Comparison of ENCODE assay signal across 22 cellular contexts in the genomic region with DNA sequence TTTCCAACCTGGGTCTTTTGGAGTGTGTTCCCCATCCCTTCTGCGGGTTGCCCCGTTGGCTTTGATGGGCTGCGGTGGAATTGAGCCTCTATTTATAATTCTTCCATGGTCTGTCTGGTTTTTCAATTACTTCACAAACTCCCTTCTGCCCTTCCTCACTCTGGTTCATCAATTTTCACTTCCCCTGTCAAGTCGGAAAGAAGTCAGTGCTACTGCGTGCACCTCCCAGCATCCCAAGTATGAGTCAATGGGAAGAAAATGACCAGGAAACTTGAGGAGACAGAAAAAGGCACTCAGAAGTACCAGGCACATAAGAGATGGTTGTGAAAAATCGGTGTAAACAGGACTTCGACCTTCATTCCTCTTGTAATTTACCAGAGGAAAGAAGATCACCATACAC.
"Had no signal": no experiment of that assay in that cellular context is flagged by ENCODE, and none has a peak within 500 bp of the region (broad histone marks: within the 10 kb centered on the region; RNA-seq: fewer than 3 reads in every experiment).

No MANE protein-coding gene starts in this region.

- H3K9me3 Mint-ChIP-seq: activated naive CD8-positive, alpha-beta T cell treated with anti-CD3 and anti-CD28 coated beads, Interleukin-2, amount 10 ng/mL, durations not matched to agents 7 days and 5 days; activated T-helper 2 cell treated with anti-CD3 and anti-CD28 coated beads, Interferon-gamma antibody, Interleukin-2, Interleukin-4, amounts not matched to agents 10 μg/mL and 5 μg/mL and 100 μg/mL, durations not matched to agents 14 hours and 24 hours and 36 hours; dendritic cell treated with granulocyte-macrophage colony-stimulating factor and Interleukin-4, amounts not matched to agents 40 ng/mL and 50 ng/mL, for 4 days had no signal

- H3K4me3 Mint-ChIP-seq: activated CD4-positive, alpha-beta T cell treated with anti-CD3 and anti-CD28 coated beads, Interleukin-2, amount 10 ng/mL, durations not matched to agents 7 days and 5 days; activated CD8-positive, alpha-beta T cell treated with anti-CD3 and anti-CD28 coated beads, Interleukin-2, amount 10 ng/mL, durations not matched to agents 7 days and 5 days; activated naive CD8-positive, alpha-beta T cell treated with anti-CD3 and anti-CD28 coated beads, Interleukin-2, amount 10 ng/mL, durations not matched to agents 7 days and 5 days; activated T-cell treated with anti-CD3 and anti-CD28 coated beads, Interleukin-2, amount 50 U/mL, for 24 hours; dendritic cell treated with granulocyte-macrophage colony-stimulating factor and Interleukin-4, amounts not matched to agents 40 ng/mL and 50 ng/mL, for 4 days; memory B cell; naive B cell; stimulated activated naive CD8-positive, alpha-beta T cell treated with anti-CD3 and anti-CD28 coated beads, Interleukin-15, amount 100 ng/mL, for 72 hours had no signal

- H3K9me3 ChIP-seq: gastrocnemius medialis, mucosa of descending colon, right lobe of liver, suprapubic skin had no signal

- H3K27me3 Mint-ChIP-seq: activated CD4-positive, alpha-beta T cell treated with anti-CD3 and anti-CD28 coated beads, Interleukin-2, amount 10 ng/mL, durations not matched to agents 7 days and 5 days; activated naive CD8-positive, alpha-beta T cell treated with anti-CD3 and anti-CD28 coated beads, Interleukin-2, amount 10 ng/mL, durations not matched to agents 7 days and 5 days; stimulated activated naive CD8-positive, alpha-beta T cell treated with anti-CD3 and anti-CD28 coated beads, Interleukin-15, amount 100 ng/mL, for 72 hours had no signal

- H3K27ac Mint-ChIP-seq: activated CD4-positive, alpha-beta T cell treated with anti-CD3 and anti-CD28 coated beads, Interleukin-2, amount 10 ng/mL, durations not matched to agents 7 days and 5 days; activated CD8-positive, alpha-beta T cell treated with anti-CD3 and anti-CD28 coated beads, Interleukin-2, amount 10 ng/mL, durations not matched to agents 7 days and 5 days; activated naive CD8-positive, alpha-beta T cell treated with anti-CD3 and anti-CD28 coated beads, Interleukin-2, amount 10 ng/mL, durations not matched to agents 7 days and 5 days; activated T-cell treated with anti-CD3 and anti-CD28 coated beads, Interleukin-2, amount 50 U/mL, for 24 hours; activated T-helper 2 cell treated with anti-CD3 and anti-CD28 coated beads, Interferon-gamma antibody, Interleukin-2, Interleukin-4, amounts not matched to agents 10 μg/mL and 5 μg/mL and 100 μg/mL, durations not matched to agents 14 hours and 24 hours and 36 hours; dendritic cell treated with granulocyte-macrophage colony-stimulating factor and Interleukin-4, amounts not matched to agents 40 ng/mL and 50 ng/mL, for 4 days; memory B cell had no signal

- ATAC-seq: activated CD4-positive, CD25-positive, alpha-beta regulatory T cell treated with anti-CD3 and anti-CD28 coated beads, Interleukin-2, amount 50 U/mL, for 24 hours; activated CD8-positive, alpha-beta T cell treated with anti-CD3 and anti-CD28 coated beads, Interleukin-2, amount 10 ng/mL, durations not matched to agents 7 days and 5 days; gastrocnemius medialis; left ventricle myocardium superior; mucosa of descending colon; right lobe of liver; stimulated activated naive CD8-positive, alpha-beta T cell treated with anti-CD3 and anti-CD28 coated beads, Interleukin-15, amount 100 ng/mL, for 72 hours had no signal

- H3K36me3 Mint-ChIP-seq: activated naive CD8-positive, alpha-beta T cell treated with anti-CD3 and anti-CD28 coated beads, Interleukin-2, amount 10 ng/mL, durations not matched to agents 7 days and 5 days; memory B cell had no signal

- H3K4me1 Mint-ChIP-seq: activated CD4-positive, alpha-beta T cell treated with anti-CD3 and anti-CD28 coated beads, Interleukin-2, amount 10 ng/mL, durations not matched to agents 7 days and 5 days; activated naive CD8-positive, alpha-beta T cell treated with anti-CD3 and anti-CD28 coated beads, Interleukin-2, amount 10 ng/mL, durations not matched to agents 7 days and 5 days; memory B cell; naive B cell; stimulated activated naive CD8-positive, alpha-beta T cell treated with anti-CD3 and anti-CD28 coated beads, Interleukin-15, amount 100 ng/mL, for 72 hours had no signal

- DNase-seq: activated CD4-positive, alpha-beta T cell treated with anti-CD3 and anti-CD28 coated beads, Interleukin-2, amount 10 ng/mL, durations not matched to agents 7 days and 5 days; activated CD8-positive, alpha-beta T cell treated with anti-CD3 and anti-CD28 coated beads, Interleukin-2, amount 10 ng/mL, durations not matched to agents 7 days and 5 days; activated naive CD4-positive, alpha-beta T cell treated with Interleukin-2 at 50 U/mL for 16 hours; activated naive CD8-positive, alpha-beta T cell treated with anti-CD3 and anti-CD28 coated beads, Interleukin-2, amount 10 ng/mL, durations not matched to agents 7 days and 5 days; activated T-cell treated with anti-CD3 and anti-CD28 coated beads, Interleukin-2, amount 50 U/mL, for 24 hours; anterior cingulate cortex; cerebellar nuclear complex; effector CD8-positive, alpha-beta T cell; gastrocnemius medialis; head of caudate nucleus; left ventricle myocardium superior; mucosa of descending colon; naive B cell; right lobe of liver; stimulated activated CD4-positive, alpha-beta T cell treated with anti-CD3 and anti-CD28 coated beads, Interleukin-4, amount 100 ng/mL, for 1 hour; stimulated activated naive CD8-positive, alpha-beta T cell treated with anti-CD3 and anti-CD28 coated beads, Interleukin-15, amount 100 ng/mL, for 72 hours; T-helper 1 cell had no signal
